11 cellular contexts compared by ENCODE assay signal in genomic region chr1:64245495-64245894, GRCh38. TPM values are rescaled to one million over a fixed set of nuclear protein-coding genes. Genes with fewer than 3 reads are reported as not detected.
DNase-seq lines count a peak whose midpoint lies in the region; ATAC-seq and TF ChIP-seq lines count a peak whose summit lies in the region.
"Had no signal": no experiment of that assay in that cellular context is flagged by ENCODE, and none has a peak within 500 bp of the region (broad histone marks: within the 10 kb centered on the region; RNA-seq: fewer than 3 reads in every experiment).

No MANE protein-coding gene starts in this region.

- no peak for TF ChIP-seq CTCF in type B pancreatic cell (conservative IDR thresholded peaks at IDR 0.05)

- ATAC-seq in T-cell (replicated peaks in 1 of 4) = peak in 2 of 4 experiments; percentile 32 to 38
- ATAC-seq in HG02870 (IDR thresholded peaks at IDR 0.05; ENCODE audit: unreplicated experiment) = no peak
- ATAC-seq in GM18861 (IDR thresholded peaks at IDR 0.05; ENCODE audit: unreplicated experiment) = no peak

- H3K27ac Mint-ChIP-seq in activated naive CD4-positive, alpha-beta T cell treated with anti-CD3 and anti-CD28 coated beads, Interleukin-2, amount 50 U/mL, for 24 hours = peak overlapping the region; percentile 42
- peak overlapping the region; percentile 35 to 73 for H3K27ac Mint-ChIP-seq in T-cell
- H3K27ac Mint-ChIP-seq in type B pancreatic cell = peak overlapping the region; percentile 27

- no peak for DNase-seq in activated naive CD4-positive, alpha-beta T cell treated with Interleukin-2 at 50 U/mL for 16 hours
- DNase-seq in T-cell (peak in 1 of 34 experiments; percentile 3), type B pancreatic cell (ENCODE audit: extremely low spot score, unreplicated experiment) (no peak), pons (ENCODE audit: low spot score) (no peak)

- peak overlapping the region; percentile 30 for H3K4me3 ChIP-seq in iPS-15b (ENCODE audit: low read depth, low read length)
- H3K4me3 ChIP-seq: SJSA1 had no signal

- peaks cover 27% of the 10 kb centered on the region for H3K4me1 ChIP-seq in iPS-15b (ENCODE audit: control insufficient read depth, insufficient read depth, low read length)

- no peaks in the 10 kb centered on the region for H3K9me3 ChIP-seq in iPS-15b (ENCODE audit: control insufficient read depth, insufficient read depth, low read length)
- H3K9me3 ChIP-seq: SJSA1 had no signal

- peaks cover 14% of the 10 kb centered on the region for H3K27me3 Mint-ChIP-seq in activated naive CD4-positive, alpha-beta T cell treated with anti-CD3 and anti-CD28 coated beads, Interleukin-2, amount 50 U/mL, for 24 hours
- H3K27me3 Mint-ChIP-seq in T-cell (peaks cover 7 to 18% of the 10 kb centered on the region in 2 donors), type B pancreatic cell (peaks cover 4% of the 10 kb centered on the region)

- H3K4me1 Mint-ChIP-seq in activated naive CD4-positive, alpha-beta T cell treated with anti-CD3 and anti-CD28 coated beads, Interleukin-2, amount 50 U/mL, for 24 hours = peaks cover 32% of the 10 kb centered on the region
- H3K4me1 Mint-ChIP-seq in T-cell = peaks cover 26 to 29% (median 27%) of the 10 kb centered on the region in 3 donors
- peaks cover 36% of the 10 kb centered on the region for H3K4me1 Mint-ChIP-seq in type B pancreatic cell (ENCODE audit: unreplicated experiment)

- H3K36me3 ChIP-seq in iPS-15b (ENCODE audit: control insufficient read depth, insufficient read depth, low read length) = no peaks in the 10 kb centered on the region
- H3K36me3 ChIP-seq: SJSA1 had no signal

- H3K27me3 ChIP-seq in iPS-15b (ENCODE audit: control insufficient read depth, insufficient read depth, low read length) = no peaks in the 10 kb centered on the region
- H3K27me3 ChIP-seq: SJSA1 had no signal

- POLR2A ChIA-PET in T-cell (lab: Charles Lee) = no interaction called here

- no peak overlapping the region for H3K9ac ChIP-seq in iPS-15b (ENCODE audit: low read depth, low read length)

- H3K4me3 Mint-ChIP-seq in activated naive CD4-positive, alpha-beta T cell treated with anti-CD3 and anti-CD28 coated beads, Interleukin-2, amount 50 U/mL, for 24 hours = peak overlapping the region; percentile 51
- peak overlapping the region in 2 of 3 donors; percentile 18 to 31 for H3K4me3 Mint-ChIP-seq in T-cell
- peak overlapping the region; percentile 82 for H3K4me3 Mint-ChIP-seq in type B pancreatic cell

- CTCF ChIA-PET in T-cell (lab: Charles Lee) = interaction anchor here (0.9 to 2.3 kb wide), 8 partner anchors 108 to 1442 kb away, joined by 3 to 14 read pairs (median 4); no protein-coding TSS in a partner anchor

- H3K36me3 Mint-ChIP-seq in activated naive CD4-positive, alpha-beta T cell treated with anti-CD3 and anti-CD28 coated beads, Interleukin-2, amount 50 U/mL, for 24 hours = no peaks in the 10 kb centered on the region
- H3K36me3 Mint-ChIP-seq in T-cell (no peaks in the 10 kb centered on the region), type B pancreatic cell (no peaks in the 10 kb centered on the region)

- no peaks in the 10 kb centered on the region for H3K9me3 Mint-ChIP-seq in activated naive CD4-positive, alpha-beta T cell treated with anti-CD3 and anti-CD28 coated beads, Interleukin-2, amount 50 U/mL, for 24 hours
- no peaks in the 10 kb centered on the region for H3K9me3 Mint-ChIP-seq in T-cell
- no peaks in the 10 kb centered on the region for H3K9me3 Mint-ChIP-seq in type B pancreatic cell

RNA-seq across cellular contexts. Expression of gene UBE2U, which starts 42.1 kb away (rescaled TPM):
- total RNA-seq in T-cell = not detected
- total RNA-seq in type B pancreatic cell (ENCODE audit: low replicate concordance) = not detected in 2 replicates
- total RNA-seq: Daoy, HT-29, SJSA1 had no signal

Comparison
In these comparisons a context has a peak if more than half of its experiments do, and no peak if none do; other contexts are left out.
1. H3K4me3 Mint-ChIP-seq: peak in every context shown above with its lines; median percentile 82 in type B pancreatic cell; 51 in activated naive CD4-positive, alpha-beta T cell treated with anti-CD3 and anti-CD28 coated beads, Interleukin-2, amount 50 U/mL, for 24 hours; 24 in T-cell.